In genomic region chr13:41930154-41930553, GRCh38 we compare ENCODE assay signal across 1 cellular context.
TF ChIP-seq lines count a peak whose summit lies in the region.

No MANE protein-coding gene starts in this region.

TF ChIP-seq in K562, 482 proteins besides CTCF, POLR2A, EP300 and RAD21:
- no peak for TF ChIP-seq MXI1 (IDR thresholded peaks at IDR 0.05; ENCODE audit: low read depth, low read length)
- TF ChIP-seq ZBTB5 (IDR thresholded peaks at IDR 0.05): no peak
- no peak for TF ChIP-seq ZBTB34 (CRISPR knock-in tag; IDR thresholded peaks at IDR 0.05)
- TF ChIP-seq MAFF (IDR thresholded peaks at IDR 0.05; ENCODE audit: low read length): peak; percentile 57
- TF ChIP-seq NR2C1 (IDR thresholded peaks at IDR 0.05): no peak
- TF ChIP-seq NR2C1 (tag; IDR thresholded peaks at IDR 0.05): no peak
- TF ChIP-seq ZHX1 (conservative IDR thresholded peaks at IDR 0.05; ENCODE audit: low read length): no peak
- TF ChIP-seq RBM39 (optimal IDR thresholded peaks at IDR 0.05; ENCODE audit: low read depth, low read length): no peak
- TF ChIP-seq NFE2 (IDR thresholded peaks at IDR 0.05; ENCODE audit: low read depth): peak; percentile 47
- no peak for TF ChIP-seq ZNF436 (CRISPR knock-in tag; IDR thresholded peaks at IDR 0.05)
- TF ChIP-seq TFE3 (CRISPR knock-in tag; IDR thresholded peaks at IDR 0.05): no peak
- TF ChIP-seq ZNF699 (CRISPR knock-in tag; IDR thresholded peaks at IDR 0.05; ENCODE audit: insufficient replicate concordance): no peak
- no peak for TF ChIP-seq SRSF1 (IDR thresholded peaks at IDR 0.05; ENCODE audit: low read depth, low read length)
- no peak for TF ChIP-seq IFI16 (CRISPR knock-in tag; IDR thresholded peaks at IDR 0.05)
- no peak for TF ChIP-seq ZNF311 (CRISPR knock-in tag; IDR thresholded peaks at IDR 0.05)
- no peak for TF ChIP-seq TBL1XR1 (IDR thresholded peaks at IDR 0.05; ENCODE audit: low read length in 2 of 2)
- TF ChIP-seq CHAMP1 (IDR thresholded peaks at IDR 0.05): no peak
- TF ChIP-seq MCM7 (IDR thresholded peaks at IDR 0.05): no peak
- TF ChIP-seq ARID2 (IDR thresholded peaks at IDR 0.05): no peak
- no peak for TF ChIP-seq HNRNPLL (IDR thresholded peaks at IDR 0.05; ENCODE audit: low read depth, low read length, poor library complexity, severe bottlenecking)
- TF ChIP-seq PHB (CRISPR knock-in tag; IDR thresholded peaks at IDR 0.05): no peak
- no peak for TF ChIP-seq PHTF2 (CRISPR knock-in tag; IDR thresholded peaks at IDR 0.05)
- no peak for TF ChIP-seq HOXB6 (CRISPR knock-in tag; IDR thresholded peaks at IDR 0.05; ENCODE audit: borderline replicate concordance)
- TF ChIP-seq THRA (IDR thresholded peaks at IDR 0.05): no peak
- peak; percentile 65; the same call in 1 of the 2 replicates for TF ChIP-seq MAFG (tag; conservative IDR thresholded peaks at IDR 0.05)
- no peak for TF ChIP-seq FIP1L1 (IDR thresholded peaks at IDR 0.05; ENCODE audit: low read depth, low read length, poor library complexity, severe bottlenecking)
- peak; percentile 84 for TF ChIP-seq ZNF316 (IDR thresholded peaks at IDR 0.05)
- TF ChIP-seq TCF7L2 (IDR thresholded peaks at IDR 0.05; ENCODE audit: low read depth, low read length): no peak
- TF ChIP-seq MNT (conservative IDR thresholded peaks at IDR 0.05): no peak
- no peak for TF ChIP-seq FOS (IDR thresholded peaks at IDR 0.05; ENCODE audit: extremely low read depth, insufficient read length)
- TF ChIP-seq TRIM24 (IDR thresholded peaks at IDR 0.05): no peak
- TF ChIP-seq NFE2L1 (tag; IDR thresholded peaks at IDR 0.05; ENCODE audit: borderline replicate concordance, low read depth): peak; percentile 38; the same call in 1 of the 2 replicates
- TF ChIP-seq COPS2 (conservative IDR thresholded peaks at IDR 0.05): no peak
- TF ChIP-seq C11orf30 (IDR thresholded peaks at IDR 0.05; ENCODE audit: low read depth): peak; percentile 54; the same call in 1 of the 2 replicates
- no peak for TF ChIP-seq ZNF707 (CRISPR knock-in tag; conservative IDR thresholded peaks at IDR 0.05)
- TF ChIP-seq CBX2 (IDR thresholded peaks at IDR 0.05; ENCODE audit: insufficient read depth, low read length, poor library complexity, severe bottlenecking): no peak
- TF ChIP-seq CBFA2T2 (conservative IDR thresholded peaks at IDR 0.05): no peak
- no peak for TF ChIP-seq RBM15 (IDR thresholded peaks at IDR 0.05; ENCODE audit: insufficient read depth, low read length)
- TF ChIP-seq NR4A1 (CRISPR knock-in tag; IDR thresholded peaks at IDR 0.05): no peak
- TF ChIP-seq NR4A1 (tag; IDR thresholded peaks at IDR 0.05): no peak
- TF ChIP-seq HNRNPH1 (optimal IDR thresholded peaks at IDR 0.05; ENCODE audit: low read depth, low read length): no peak
- TF ChIP-seq MAFK (IDR thresholded peaks at IDR 0.05; ENCODE audit: low read length): peak; percentile 31; the same call in 1 of the 2 replicates
- no peak for TF ChIP-seq JUN (IDR thresholded peaks at IDR 0.05; ENCODE audit: borderline replicate concordance, low read depth, low read length)
- TF ChIP-seq JUN (CRISPR knock-in tag; IDR thresholded peaks at IDR 0.05; ENCODE audit: borderline replicate concordance): no peak
- no peak for TF ChIP-seq ZNF174 (CRISPR knock-in tag; IDR thresholded peaks at IDR 0.05)
- no peak for TF ChIP-seq ZNF512 (tag; IDR thresholded peaks at IDR 0.05)
- TF ChIP-seq CREB3 (tag; conservative IDR thresholded peaks at IDR 0.05; ENCODE audit: low read depth): no peak
- no peak for TF ChIP-seq MYC (IDR thresholded peaks at IDR 0.05; ENCODE audit: low read depth, low read length)
- no peak for TF ChIP-seq MYC (CRISPR knock-in tag; IDR thresholded peaks at IDR 0.05; ENCODE audit: borderline replicate concordance, low read depth)
